In the genomic region with DNA sequence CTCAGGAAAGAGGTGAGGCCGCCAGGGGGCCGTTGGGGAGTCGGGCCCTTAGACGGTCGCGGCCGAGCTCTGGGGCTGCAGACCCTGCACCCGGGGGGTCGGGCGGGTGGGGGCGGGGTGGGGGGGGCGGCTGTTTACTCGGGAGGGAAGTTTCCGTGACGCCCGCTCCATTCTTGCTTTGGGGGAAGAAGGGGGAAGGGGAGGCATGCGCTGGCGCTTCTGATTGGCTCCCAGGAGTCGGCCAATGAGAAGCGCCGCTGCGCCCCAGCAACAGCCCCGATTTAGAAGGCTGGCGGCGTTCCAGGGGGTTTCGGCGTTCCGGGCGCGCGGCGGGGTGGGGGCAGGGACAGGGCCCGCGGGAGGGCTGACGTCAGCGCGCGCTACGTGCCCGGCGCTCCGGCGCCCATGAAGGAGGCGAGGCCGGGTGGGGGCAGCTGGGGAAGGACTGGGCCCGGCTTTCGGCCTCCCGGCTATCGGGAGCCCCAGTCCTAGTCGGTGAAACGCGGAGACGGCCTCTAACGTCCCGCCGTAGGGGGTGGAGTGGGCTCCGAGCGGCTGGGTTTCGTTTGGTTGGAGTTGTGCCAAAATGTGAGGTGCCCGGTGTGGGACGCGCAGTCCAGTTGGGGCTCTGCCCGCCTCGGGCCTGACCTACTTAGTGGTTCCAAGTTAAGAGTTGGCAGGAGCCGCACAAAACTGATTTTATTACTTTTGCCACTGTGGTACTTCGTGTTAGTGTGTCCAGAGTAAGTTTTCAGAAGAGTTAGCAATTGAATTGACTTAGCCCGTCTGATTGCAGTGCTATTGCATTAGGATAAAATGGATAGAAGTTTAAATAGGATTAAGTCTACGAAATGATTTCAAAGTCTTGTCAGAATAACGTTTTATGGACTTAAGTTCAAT, we compare ENCODE assay signal across 8 cellular contexts. TPM values are rescaled to one million over a fixed set of nuclear protein-coding genes. Genes with fewer than 3 reads are reported as not detected.
DNase-seq lines count a peak whose midpoint lies in the region; TF ChIP-seq lines count a peak whose summit lies in the region.

No MANE protein-coding gene starts in this region.

- H3K27ac ChIP-seq in HEK293 (ENCODE audit: extremely low read depth, low read depth, low read length) (peak overlapping the region; percentile 99), SJSA1 (peak overlapping the region; percentile 97), suprapubic skin (peak overlapping the region; percentile 96)

- H3K4me3 Mint-ChIP-seq in activated naive CD4-positive, alpha-beta T cell treated with anti-CD3 and anti-CD28 coated beads, Interleukin-2, amount 10 ng/mL, durations not matched to agents 7 days and 5 days: peak overlapping the region; percentile 95

- DNase-seq in GM03348 (ENCODE audit: low spot score) (peak; percentile 97), MV-4-11 (lab: John Stamatoyannopoulos, UW) (peak; percentile 92), SJSA1 (ENCODE audit: low read depth in 1 of 2, low spot score in 2 of 2) (peak; percentile 95 to 98), germinal center (ENCODE audit: low spot score) (peak; percentile 94), nucleus accumbens (lab: John Stamatoyannopoulos, UW) (peak; percentile 55 to 99 (median 95)), suprapubic skin (ENCODE audit: low spot score in 2 of 2) (peak; percentile 99)
- DNase-seq in activated naive CD4-positive, alpha-beta T cell treated with anti-CD3 and anti-CD28 coated beads, Interleukin-2, amount 10 ng/mL, durations not matched to agents 7 days and 5 days: peak; percentile 98

- peaks cover 9% of the 10 kb centered on the region; the same call in 1 of the 2 replicates for H3K4me1 ChIP-seq in HEK293 (ENCODE audit: control insufficient read depth, insufficient read depth, low read length)
- peaks cover 11% of the 10 kb centered on the region for H3K4me1 ChIP-seq in SJSA1 (replicated peaks)
- peaks cover 31% of the 10 kb centered on the region for H3K4me1 ChIP-seq in suprapubic skin

- peaks cover 51% of the 10 kb centered on the region for H3K4me1 Mint-ChIP-seq in activated naive CD4-positive, alpha-beta T cell treated with anti-CD3 and anti-CD28 coated beads, Interleukin-2, amount 10 ng/mL, durations not matched to agents 7 days and 5 days

- POLR2A ChIA-PET in HEK293 (lab: Yijun Ruan, JAX): interaction anchor here (1.0 to 10.4 kb wide), 16 partner anchors 10 to 748 kb away, joined by 4 to 84 read pairs (median 12); a partner anchor contains a TSS

- CTCF ChIA-PET in HEK293 (lab: Yijun Ruan, JAX): interaction anchor here (0.7 to 1.9 kb wide), 2 partner anchors 98 to 1143 kb away, joined by 3 to 13 read pairs; no protein-coding TSS in a partner anchor
- CTCF ChIA-PET in activated naive CD4-positive, alpha-beta T cell treated with anti-CD3 and anti-CD28 coated beads, Interleukin-2, amount 10 ng/mL, durations not matched to agents 7 days and 5 days (lab: Charles Lee): interaction anchor here (1.5 to 5.7 kb wide), 3 partner anchors 64 to 98 kb away, joined by 3 to 32 read pairs (median 20); a partner anchor contains a TSS

- TF ChIP-seq POLR2A in suprapubic skin (IDR thresholded peaks at IDR 0.05): peak; percentile 71 to 81

- peaks cover 49% of the 10 kb centered on the region for H3K36me3 Mint-ChIP-seq in activated naive CD4-positive, alpha-beta T cell treated with anti-CD3 and anti-CD28 coated beads, Interleukin-2, amount 10 ng/mL, durations not matched to agents 7 days and 5 days

- under 1% methylated on average over 34 of the region's 69 CpGs for WGBS in suprapubic skin

- H3K36me3 ChIP-seq in HEK293 (ENCODE audit: control insufficient read depth in 2 of 2, insufficient read depth in 1 of 2, low read length in 2 of 2) (peaks cover 28 to 40% of the 10 kb centered on the region in 2 experiments), SJSA1 (peaks cover 39% of the 10 kb centered on the region), suprapubic skin (peaks cover 29% of the 10 kb centered on the region)

- H3K9me3 Mint-ChIP-seq in activated naive CD4-positive, alpha-beta T cell treated with anti-CD3 and anti-CD28 coated beads, Interleukin-2, amount 10 ng/mL, durations not matched to agents 7 days and 5 days: no peaks in the 10 kb centered on the region

- peaks cover 8% of the 10 kb centered on the region for H3K27me3 Mint-ChIP-seq in activated naive CD4-positive, alpha-beta T cell treated with anti-CD3 and anti-CD28 coated beads, Interleukin-2, amount 10 ng/mL, durations not matched to agents 7 days and 5 days

- peak; percentile 30; the same call in 1 of the 2 replicates for TF ChIP-seq CTCF in HEK293 (tag by site-specific recombination; IDR thresholded peaks at IDR 0.05)
- peak in 1 of 2 donors; percentile 19 for TF ChIP-seq CTCF in suprapubic skin (IDR thresholded peaks at IDR 0.05)

- H3K27me3 ChIP-seq in SJSA1 (replicated peaks): no peaks in the 10 kb centered on the region
- H3K27me3 ChIP-seq in suprapubic skin: no peaks in the 10 kb centered on the region

- H3K9me3 ChIP-seq in HEK293 (ENCODE audit: control insufficient read depth, insufficient read depth, low read depth, low read length) (no peaks in the 10 kb centered on the region), SJSA1 (replicated peaks) (no peaks in the 10 kb centered on the region), suprapubic skin (no peaks in the 10 kb centered on the region)

- peak overlapping the region; percentile 96 for H3K27ac Mint-ChIP-seq in activated naive CD4-positive, alpha-beta T cell treated with anti-CD3 and anti-CD28 coated beads, Interleukin-2, amount 10 ng/mL, durations not matched to agents 7 days and 5 days

- no peak for TF ChIP-seq EP300 in suprapubic skin (IDR thresholded peaks at IDR 0.05)

- H3K4me3 ChIP-seq in HEK293 (ENCODE audit: low read depth, low read length): peak overlapping the region; percentile 99
- peak overlapping the region; percentile 92 for H3K4me3 ChIP-seq in SJSA1
- H3K4me3 ChIP-seq in suprapubic skin: peak overlapping the region; percentile 71

TF ChIP-seq in HEK293, 187 proteins besides CTCF, POLR2A, EP300 and RAD21 (continues in another document):
- TF ChIP-seq, protein P1, sequence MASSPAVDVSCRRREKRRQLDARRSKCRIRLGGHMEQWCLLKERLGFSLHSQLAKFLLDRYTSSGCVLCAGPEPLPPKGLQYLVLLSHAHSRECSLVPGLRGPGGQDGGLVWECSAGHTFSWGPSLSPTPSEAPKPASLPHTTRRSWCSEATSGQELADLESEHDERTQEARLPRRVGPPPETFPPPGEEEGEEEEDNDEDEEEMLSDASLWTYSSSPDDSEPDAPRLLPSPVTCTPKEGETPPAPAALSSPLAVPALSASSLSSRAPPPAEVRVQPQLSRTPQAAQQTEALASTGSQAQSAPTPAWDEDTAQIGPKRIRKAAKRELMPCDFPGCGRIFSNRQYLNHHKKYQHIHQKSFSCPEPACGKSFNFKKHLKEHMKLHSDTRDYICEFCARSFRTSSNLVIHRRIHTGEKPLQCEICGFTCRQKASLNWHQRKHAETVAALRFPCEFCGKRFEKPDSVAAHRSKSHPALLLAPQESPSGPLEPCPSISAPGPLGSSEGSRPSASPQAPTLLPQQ (tag by site-specific recombination; IDR thresholded peaks at IDR 0.05): peak; percentile 96
- TF ChIP-seq ZFP41 (tag by site-specific recombination; IDR thresholded peaks at IDR 0.05; ENCODE audit: borderline replicate concordance): no peak
- TF ChIP-seq KLF1 (tag by site-specific recombination; IDR thresholded peaks at IDR 0.05): peak; percentile 42
- TF ChIP-seq, protein P2, sequence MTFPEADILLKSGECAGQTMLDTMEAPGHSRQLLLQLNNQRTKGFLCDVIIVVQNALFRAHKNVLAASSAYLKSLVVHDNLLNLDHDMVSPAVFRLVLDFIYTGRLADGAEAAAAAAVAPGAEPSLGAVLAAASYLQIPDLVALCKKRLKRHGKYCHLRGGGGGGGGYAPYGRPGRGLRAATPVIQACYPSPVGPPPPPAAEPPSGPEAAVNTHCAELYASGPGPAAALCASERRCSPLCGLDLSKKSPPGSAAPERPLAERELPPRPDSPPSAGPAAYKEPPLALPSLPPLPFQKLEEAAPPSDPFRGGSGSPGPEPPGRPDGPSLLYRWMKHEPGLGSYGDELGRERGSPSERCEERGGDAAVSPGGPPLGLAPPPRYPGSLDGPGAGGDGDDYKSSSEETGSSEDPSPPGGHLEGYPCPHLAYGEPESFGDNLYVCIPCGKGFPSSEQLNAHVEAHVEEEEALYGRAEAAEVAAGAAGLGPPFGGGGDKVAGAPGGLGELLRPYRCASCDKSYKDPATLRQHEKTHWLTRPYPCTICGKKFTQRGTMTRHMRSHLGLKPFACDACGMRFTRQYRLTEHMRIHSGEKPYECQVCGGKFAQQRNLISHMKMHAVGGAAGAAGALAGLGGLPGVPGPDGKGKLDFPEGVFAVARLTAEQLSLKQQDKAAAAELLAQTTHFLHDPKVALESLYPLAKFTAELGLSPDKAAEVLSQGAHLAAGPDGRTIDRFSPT (tag by site-specific recombination; IDR thresholded peaks at IDR 0.05): peak; percentile 99
- 0 out of 2 replicates have a peak, but pooled peaks have one; percentile 41 for TF ChIP-seq GFI1B (tag by site-specific recombination; IDR thresholded peaks at IDR 0.05)
- TF ChIP-seq ZNF791 (tag by site-specific recombination; IDR thresholded peaks at IDR 0.05): no peak
- TF ChIP-seq ZNF23 (tag by site-specific recombination; IDR thresholded peaks at IDR 0.05; ENCODE audit: borderline replicate concordance): no peak
- TF ChIP-seq EGR2 (tag by site-specific recombination; IDR thresholded peaks at IDR 0.05; ENCODE audit: low read depth): peak; percentile 61
- TF ChIP-seq ZFHX2 (tag by site-specific recombination; conservative IDR thresholded peaks at IDR 0.05): peak; percentile 51
- peak; percentile 87 for TF ChIP-seq ZNF324 (tag by site-specific recombination; IDR thresholded peaks at IDR 0.05)
- peak; percentile 95 for TF ChIP-seq ZNF423 (tag by site-specific recombination; IDR thresholded peaks at IDR 0.05)
- peak; percentile 88 for TF ChIP-seq KLF10 (tag by site-specific recombination; IDR thresholded peaks at IDR 0.05)
- peak; percentile 19; the same call in 1 of the 2 replicates for TF ChIP-seq MZF1 (tag by site-specific recombination; IDR thresholded peaks at IDR 0.05; ENCODE audit: borderline replicate concordance)
- no peak for TF ChIP-seq ZNF155 (tag by site-specific recombination; IDR thresholded peaks at IDR 0.05)
- no peak for TF ChIP-seq ZNF677 (tag by site-specific recombination; IDR thresholded peaks at IDR 0.05)
- peak; percentile 87 for TF ChIP-seq MYNN (tag by site-specific recombination; IDR thresholded peaks at IDR 0.05; ENCODE audit: borderline replicate concordance)
- no peak for TF ChIP-seq ZNF777 (tag by site-specific recombination; IDR thresholded peaks at IDR 0.05; ENCODE audit: borderline replicate concordance)
- TF ChIP-seq ZNF658 (tag by site-specific recombination; IDR thresholded peaks at IDR 0.05): no peak

RNA-seq across cellular contexts. Expression of a gene that starts 1.1 kb away (rescaled TPM):
- total RNA-seq in SJSA1 (2014; rRNA removed; shearing (Covaris generic)): 21.6 and 22.4 TPM in 2 replicates
- total RNA-seq in suprapubic skin: 100 to 1,000 TPM; 238 to 292 (median 271) TPM

RNA-seq across cellular contexts. Expression of a gene that starts 36.2 kb away (rescaled TPM):
- 0.72 and 2.8 TPM in 2 replicates for total RNA-seq in SJSA1 (2014; rRNA removed; shearing (Covaris generic))
- under 1 TPM in 2 of 4 donors, not detected in 2; 0.15 to 0.36 TPM for total RNA-seq in suprapubic skin

Comparison
In these comparisons a context has a peak if more than half of its experiments do, and no peak if none do; other contexts are left out.
1. Peak in every context shown above with its lines: DNase-seq, H3K4me3 ChIP-seq and H3K27ac ChIP-seq.
2. RNA of a gene that starts 1.1 kb away (total RNA-seq): 238 to 292 TPM in suprapubic skin; 21.6 to 22.4 TPM in SJSA1; every median in the first group is over 10 times any median in the second.